Comparison of ENCODE assay signal across 12 cellular contexts in the genomic region with DNA sequence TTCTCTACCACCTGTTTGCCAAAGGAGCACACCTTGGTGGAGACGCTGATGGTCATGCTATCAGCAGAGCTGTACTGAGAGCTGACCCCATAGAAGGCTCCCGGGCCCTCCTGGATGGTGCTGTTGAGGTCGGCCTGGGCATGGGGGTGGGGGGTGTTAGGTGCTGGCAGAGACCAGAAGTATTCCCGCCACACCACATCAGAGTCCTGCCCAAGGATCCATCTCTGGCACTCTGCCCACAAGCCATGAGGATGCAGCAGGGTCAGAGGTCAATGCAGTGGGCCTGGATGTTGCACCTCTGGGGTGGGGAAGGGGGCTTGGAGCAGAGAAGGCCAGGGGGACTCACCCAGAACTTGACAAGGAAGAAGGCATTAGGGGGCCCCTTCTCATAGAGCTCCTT.
DNase-seq lines count a peak whose midpoint lies in the region; TF ChIP-seq lines count a peak whose summit lies in the region.
"Had no signal": no experiment of that assay in that cellular context is flagged by ENCODE, and none has a peak within 500 bp of the region (broad histone marks: within the 10 kb centered on the region; RNA-seq: fewer than 3 reads in every experiment).

No MANE protein-coding gene starts in this region.

- peaks cover 43% of the 10 kb centered on the region for H3K4me1 Mint-ChIP-seq in nephron progenitor cell

- H3K27me3 Mint-ChIP-seq in nephron progenitor cell (ENCODE audit: low read depth, poor library complexity) = peaks cover 3% of the 10 kb centered on the region
- H3K27me3 Mint-ChIP-seq: CD4-positive, alpha-beta T cell had no signal

- H3K27ac Mint-ChIP-seq in nephron progenitor cell = peak overlapping the region; percentile 86
- H3K27ac Mint-ChIP-seq: CD4-positive, alpha-beta T cell had no signal

- H3K36me3 Mint-ChIP-seq in nephron progenitor cell (ENCODE audit: low read depth) = peaks cover 48% of the 10 kb centered on the region

- H3K9me3 Mint-ChIP-seq in nephron progenitor cell = no peaks in the 10 kb centered on the region
- H3K9me3 Mint-ChIP-seq: CD4-positive, alpha-beta T cell had no signal

- H3K4me3 Mint-ChIP-seq in nephron progenitor cell = no peak overlapping the region
- H3K4me3 Mint-ChIP-seq: CD4-positive, alpha-beta T cell had no signal

- no peak for TF ChIP-seq CTCF in nephron progenitor cell (IDR thresholded peaks at IDR 0.05)

- DNase-seq in stimulated activated CD4-positive, alpha-beta T cell treated with anti-CD3 and anti-CD28 coated beads, Interleukin-15, amount 100 ng/mL, for 24 hours = peak; percentile 29
- DNase-seq in stimulated activated CD4-positive, alpha-beta T cell treated with anti-CD3 and anti-CD28 coated beads, Interleukin-4, amount 100 ng/mL, for 4 hours = no peak
- peak; percentile 48 for DNase-seq in NAMALWA (ENCODE audit: low spot score)
- DNase-seq in nephron progenitor cell = no peak
- DNase-seq in NCI-H1436 treated with DMSO at 0.1 percent for 48 hours (lab: John Stamatoyannopoulos, UW) = no peak
- DNase-seq in globus pallidus (ENCODE audit: low spot score) = no peak
- DNase-seq in NCI-H146 (lab: John Stamatoyannopoulos, UW) = no peak
- DNase-seq: ACHN; CD4-positive, alpha-beta T cell; NCI-H226; NCI-H526 treated with DMSO at 0.1 percent for 48 hours; Right ventricle myocardium superior had no signal

Comparison
In these comparisons a context has a peak if more than half of its experiments do, and no peak if none do; other contexts are left out.
1. DNase-seq: peak in stimulated activated CD4-positive, alpha-beta T cell treated with anti-CD3 and anti-CD28 coated beads, Interleukin-15, amount 100 ng/mL, for 24 hours (single experiment) and NAMALWA (single experiment); none in stimulated activated CD4-positive, alpha-beta T cell treated with anti-CD3 and anti-CD28 coated beads, Interleukin-4, amount 100 ng/mL, for 4 hours (0 of 2), nephron progenitor cell (single experiment), NCI-H1436 treated with DMSO at 0.1 percent for 48 hours (single experiment), globus pallidus (single experiment) and NCI-H146 (single experiment).